ENCODE assay signal across 20 cellular contexts in genomic region chr14:52780893-52781292, GRCh38. TPM values are rescaled to one million over a fixed set of nuclear protein-coding genes. Genes with fewer than 3 reads are reported as not detected.
A peak's percentile ranks its signal among the peaks of the same experiment; 100 is the strongest.
DNase-seq lines count a peak whose midpoint lies in the region; ATAC-seq and TF ChIP-seq lines count a peak whose summit lies in the region.
"Had no signal": no experiment of that assay in that cellular context is flagged by ENCODE, and none has a peak within 500 bp of the region (broad histone marks: within the 10 kb centered on the region; RNA-seq: fewer than 3 reads in every experiment).

No MANE protein-coding gene starts in this region.

- H3K9me3 Mint-ChIP-seq in activated T-helper 17 cell treated with anti-CD3 and anti-CD28 coated beads, Interleukin-2, amount 50 U/mL, for 72 hours, result no peaks in the 10 kb centered on the region
- H3K9me3 Mint-ChIP-seq in natural killer cell treated with Interleukin-12 subunit alpha and Interleukin-12 subunit beta and Interleukin-15 and Interleukin-18, amount 100 ng/mL, for 72 hours, result no peaks in the 10 kb centered on the region
- H3K9me3 Mint-ChIP-seq: CD4-positive, alpha-beta memory T cell had no signal

- H3K4me3 ChIP-seq in fibroblast of pulmonary artery (replicated peaks; ENCODE audit: low read depth, low read length) (no peak overlapping the region), osteoblast (ENCODE audit: insufficient read depth, low read length) (no peak overlapping the region)

- no peak overlapping the region for H2AFZ ChIP-seq in osteoblast (ENCODE audit: low read length)

- peaks cover 29% of the 10 kb centered on the region for H3K79me2 ChIP-seq in osteoblast (ENCODE audit: insufficient read depth, low read length)

- H3K36me3 Mint-ChIP-seq in activated T-helper 17 cell treated with anti-CD3 and anti-CD28 coated beads, Interleukin-2, amount 50 U/mL, for 72 hours (ENCODE audit: low read depth), result peaks cover 71% of the 10 kb centered on the region
- peaks cover 6% of the 10 kb centered on the region for H3K36me3 Mint-ChIP-seq in natural killer cell treated with Interleukin-12 subunit alpha and Interleukin-12 subunit beta and Interleukin-15 and Interleukin-18, amount 100 ng/mL, for 72 hours

- H3K27ac Mint-ChIP-seq in activated T-helper 17 cell treated with anti-CD3 and anti-CD28 coated beads, Interleukin-2, amount 50 U/mL, for 72 hours, result peak overlapping the region; percentile 41
- no peak overlapping the region for H3K27ac Mint-ChIP-seq in natural killer cell treated with Interleukin-12 subunit alpha and Interleukin-12 subunit beta and Interleukin-15 and Interleukin-18, amount 100 ng/mL, for 72 hours

- DNase-seq in fibroblast of pulmonary artery (ENCODE audit: low read depth), result peak; percentile 23
- DNase-seq in osteoblast (ENCODE audit: insufficient read length, low spot score, missing footprints), result peak; percentile 6
- no peak for DNase-seq in natural killer cell treated with Interleukin-12 subunit alpha and Interleukin-12 subunit beta and Interleukin-15 and Interleukin-18, amount 100 ng/mL, for 72 hours (ENCODE audit: low spot score)
- DNase-seq: ACHN; AML-193; CD4-positive, alpha-beta memory T cell; DMS79; NCI-H1436; NCI-H2029 treated with DMSO at 0.1 percent for 48 hours; NCI-H2171 treated with DMSO at 0.1 percent for 48 hours; NCI-H446 treated with DMSO at 0.1 percent for 48 hours; OCI-M1; RPMI8226; SIG-M5 had no signal

- no peak for TF ChIP-seq CTCF in fibroblast of pulmonary artery (IDR thresholded peaks at IDR 0.05; ENCODE audit: low read length, missing control alignments)
- TF ChIP-seq CTCF in osteoblast (IDR thresholded peaks at IDR 0.05; ENCODE audit: extremely low read depth, low read depth, low read length), result no peak

- H3K4me2 ChIP-seq in osteoblast (ENCODE audit: insufficient read depth, low read length), result no peak overlapping the region
- H3K4me2 ChIP-seq: KMS-11 had no signal

- H3K36me3 ChIP-seq in osteoblast (ENCODE audit: insufficient read depth, low read length), result peaks cover 60% of the 10 kb centered on the region

- peak; percentile 48 for ATAC-seq in GM18861 (IDR thresholded peaks at IDR 0.05; ENCODE audit: unreplicated experiment)
- ATAC-seq in activated T-helper 17 cell treated with anti-CD3 and anti-CD28 coated beads, Interleukin-2, amount 50 U/mL, for 72 hours (replicated peaks), result no peak
- ATAC-seq in GM21423 (IDR thresholded peaks at IDR 0.05; ENCODE audit: unreplicated experiment), result no peak
- no peak for ATAC-seq in HG03442 (IDR thresholded peaks at IDR 0.05; ENCODE audit: unreplicated experiment)
- ATAC-seq in natural killer cell treated with Interleukin-12 subunit alpha and Interleukin-12 subunit beta and Interleukin-15 and Interleukin-18, amount 100 ng/mL, for 72 hours, result no peak
- no peak for ATAC-seq in HG02678 (IDR thresholded peaks at IDR 0.05; ENCODE audit: unreplicated experiment)

- no peaks in the 10 kb centered on the region for H3K4me1 ChIP-seq in osteoblast (ENCODE audit: insufficient read depth, low read length)

- no peaks in the 10 kb centered on the region for H3K27me3 ChIP-seq in osteoblast (ENCODE audit: insufficient read depth, low read length)

- H3K9me3 ChIP-seq in osteoblast (ENCODE audit: low read depth, low read length), result no peaks in the 10 kb centered on the region

- H3K27me3 Mint-ChIP-seq in activated T-helper 17 cell treated with anti-CD3 and anti-CD28 coated beads, Interleukin-2, amount 50 U/mL, for 72 hours, result no peaks in the 10 kb centered on the region
- no peaks in the 10 kb centered on the region for H3K27me3 Mint-ChIP-seq in natural killer cell treated with Interleukin-12 subunit alpha and Interleukin-12 subunit beta and Interleukin-15 and Interleukin-18, amount 100 ng/mL, for 72 hours
- H3K27me3 Mint-ChIP-seq: CD4-positive, alpha-beta memory T cell had no signal

- no peaks in the 10 kb centered on the region for H3K4me1 Mint-ChIP-seq in activated T-helper 17 cell treated with anti-CD3 and anti-CD28 coated beads, Interleukin-2, amount 50 U/mL, for 72 hours
- H3K4me1 Mint-ChIP-seq in natural killer cell treated with Interleukin-12 subunit alpha and Interleukin-12 subunit beta and Interleukin-15 and Interleukin-18, amount 100 ng/mL, for 72 hours (ENCODE audit: low read depth in 2 of 2), result no peaks in the 10 kb centered on the region

- H3K27ac ChIP-seq in osteoblast (ENCODE audit: low read depth, low read length), result no peak overlapping the region
- H3K27ac ChIP-seq: KMS-11 had no signal

- no peaks in the 10 kb centered on the region for H4K20me1 ChIP-seq in osteoblast (ENCODE audit: insufficient read depth, low read length)

- H3K4me3 Mint-ChIP-seq in activated T-helper 17 cell treated with anti-CD3 and anti-CD28 coated beads, Interleukin-2, amount 50 U/mL, for 72 hours, result no peak overlapping the region
- no peak overlapping the region for H3K4me3 Mint-ChIP-seq in natural killer cell treated with Interleukin-12 subunit alpha and Interleukin-12 subunit beta and Interleukin-15 and Interleukin-18, amount 100 ng/mL, for 72 hours
- H3K4me3 Mint-ChIP-seq: CD4-positive, alpha-beta memory T cell had no signal

RNA-seq across cellular contexts. Expression of gene GNPNAT1, which starts 10.5 kb away (rescaled TPM):
- total RNA-seq in activated T-helper 17 cell treated with anti-CD3 and anti-CD28 coated beads, Interleukin-2, amount 50 U/mL, for 72 hours, result 10 to 100 TPM; 18.7 to 38.7 TPM
- 25.0 and 35.5 TPM in 2 replicates for total RNA-seq in osteoblast
- 10 to 100 TPM; 25.9 to 31.4 TPM for total RNA-seq in natural killer cell treated with Interleukin-12 subunit alpha and Interleukin-12 subunit beta and Interleukin-15 and Interleukin-18, amount 100 ng/mL, for 72 hours

RNA-seq across cellular contexts. Expression of gene STYX, which starts 50.9 kb away (rescaled TPM):
- total RNA-seq in activated T-helper 17 cell treated with anti-CD3 and anti-CD28 coated beads, Interleukin-2, amount 50 U/mL, for 72 hours, result 10 to 100 TPM; 13.4 to 14.0 TPM
- total RNA-seq in osteoblast, result 29.7 and 29.8 TPM in 2 replicates
- total RNA-seq in natural killer cell treated with Interleukin-12 subunit alpha and Interleukin-12 subunit beta and Interleukin-15 and Interleukin-18, amount 100 ng/mL, for 72 hours, result 10 to 100 TPM; 11.9 to 13.2 TPM
